In the genomic region with DNA sequence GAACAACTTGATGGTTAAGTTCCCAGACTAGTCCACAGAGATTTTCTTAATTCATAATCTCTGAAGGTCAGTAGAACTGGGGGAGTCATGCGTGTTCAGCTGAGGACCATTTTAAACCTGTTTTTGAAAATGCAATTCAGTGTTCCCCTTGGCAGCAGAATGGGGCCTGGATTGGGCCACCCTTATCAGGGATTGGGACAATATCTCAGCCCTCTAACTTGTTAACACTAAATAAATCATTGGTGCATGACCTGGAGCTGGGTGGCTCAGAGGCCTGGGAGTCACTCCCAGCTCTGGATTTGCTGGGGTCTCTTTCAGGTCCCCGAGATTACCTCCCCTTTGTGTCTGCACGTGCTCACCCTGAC, we compare ENCODE assay signal across 10 cellular contexts. TPM values are rescaled to one million over a fixed set of nuclear protein-coding genes. Genes with fewer than 3 reads are reported as not detected.
DNase-seq lines count a peak whose midpoint lies in the region; ATAC-seq and TF ChIP-seq lines count a peak whose summit lies in the region.
"Had no signal": no experiment of that assay in that cellular context is flagged by ENCODE, and none has a peak within 500 bp of the region (broad histone marks: within the 10 kb centered on the region; RNA-seq: fewer than 3 reads in every experiment).

No MANE protein-coding gene starts in this region.

- H3K4me3 ChIP-seq in Loucy (ENCODE audit: low read length, poor library complexity, severe bottlenecking) (no peak overlapping the region), esophagus (ENCODE audit: low read depth in 1 of 2, low read length in 2 of 2) (no peak overlapping the region)
- H3K4me3 ChIP-seq: spleen had no signal

- H3K36me3 ChIP-seq in Loucy (ENCODE audit: insufficient read depth, low read length) (peaks cover 59% of the 10 kb centered on the region; the same call in 1 of the 2 replicates), esophagus (ENCODE audit: control insufficient read depth in 2 of 2, insufficient read depth in 2 of 2, low read length in 1 of 2) (peaks cover 2 to 6% of the 10 kb centered on the region in 2 donors)

- peaks cover 28% of the 10 kb centered on the region for H4K20me1 ChIP-seq in Loucy (ENCODE audit: insufficient read depth, low read length, poor library complexity, severe bottlenecking)

- ATAC-seq in omental fat pad (ENCODE audit: low FRiP score) (peak; percentile 20), HG03521 (IDR thresholded peaks at IDR 0.05; ENCODE audit: unreplicated experiment) (no peak)

- H3K9ac ChIP-seq in Loucy (ENCODE audit: low read depth, low read length, poor library complexity, severe bottlenecking): peak overlapping the region; percentile 24

- peaks cover 85% of the 10 kb centered on the region for H3K79me2 ChIP-seq in Loucy (ENCODE audit: insufficient read depth, low read length)

- no peaks in the 10 kb centered on the region for H3K9me3 ChIP-seq in Loucy (ENCODE audit: insufficient read depth, low read depth, low read length)
- no peaks in the 10 kb centered on the region for H3K9me3 ChIP-seq in esophagus (ENCODE audit: control insufficient read depth in 2 of 2, insufficient read depth in 1 of 2, low read depth in 1 of 2, low read length in 1 of 2)
- H3K9me3 ChIP-seq: spleen had no signal

- 56 to 71% methylated on average over 3 of the region's 3 CpGs for WGBS in esophagus, 2 donors

- H3F3A ChIP-seq in Loucy (ENCODE audit: low read depth): no peaks in the 10 kb centered on the region

- H2AFZ ChIP-seq in Loucy (ENCODE audit: low read length): no peak overlapping the region

- TF ChIP-seq CTCF in C4-2B (conservative IDR thresholded peaks at IDR 0.05) (no peak), Loucy (conservative IDR thresholded peaks at IDR 0.05; ENCODE audit: low read length) (no peak), omental fat pad (IDR thresholded peaks at IDR 0.05) (no peak)

- DNase-seq in omental fat pad (ENCODE audit: low spot score) (no peak), NCI-H1694 (lab: John Stamatoyannopoulos, UW) (no peak), activated gamma-delta T cell treated with Interleukin-2 at 50 U/mL for 16 hours (no peak), germinal center (ENCODE audit: low spot score) (no peak)
- DNase-seq: DMS153, spleen had no signal

- no peaks in the 10 kb centered on the region for H3K9me2 ChIP-seq in Loucy (replicated peaks; ENCODE audit: low read depth, low read length)

- H3K27ac ChIP-seq in C4-2B (peak overlapping the region; percentile 68), esophagus (ENCODE audit: low read depth in 2 of 2, low read length in 1 of 2) (peak overlapping the region; percentile 33 to 63)

- H3K27me3 ChIP-seq in Loucy (ENCODE audit: insufficient read depth, low read length, poor library complexity, severe bottlenecking) (no peaks in the 10 kb centered on the region), esophagus (ENCODE audit: control insufficient read depth in 1 of 2, insufficient read depth in 2 of 2, low read length in 2 of 2) (no peaks in the 10 kb centered on the region)
- H3K27me3 ChIP-seq: spleen had no signal

- H3K4me2 ChIP-seq in Loucy (ENCODE audit: low read depth, low read length, poor library complexity, severe bottlenecking): peak overlapping the region; percentile 65

- peaks cover 42% of the 10 kb centered on the region for H3K4me1 ChIP-seq in Loucy (ENCODE audit: insufficient read depth, low read length, poor library complexity, severe bottlenecking)
- H3K4me1 ChIP-seq in esophagus (ENCODE audit: control insufficient read depth in 2 of 2, insufficient read depth in 2 of 2, low read length in 1 of 2): peaks cover 9 to 13% of the 10 kb centered on the region in 2 donors

RNA-seq across cellular contexts. Expression of a gene that starts 55.3 kb away (rescaled TPM):
- polyA plus RNA-seq in esophagus: 10 to 100 TPM; 24.3 to 37.8 TPM
- total RNA-seq in omental fat pad: 10 to 100 TPM; 25.4 to 28.0 (median 26.1) TPM

RNA-seq across cellular contexts. Expression of a gene that starts 55.3 kb away (rescaled TPM):
- polyA plus RNA-seq in esophagus: 1 to 10 TPM; 1.4 to 1.6 TPM
- 10 to 100 TPM; 14.3 to 30.1 (median 20.2) TPM for total RNA-seq in omental fat pad
